ENCODE assay signal across 9 cellular contexts in genomic region chr2:101188683-101189405, GRCh38. TPM values are rescaled to one million over a fixed set of nuclear protein-coding genes. Genes with fewer than 3 reads are reported as not detected.
DNase-seq lines count a peak whose midpoint lies in the region; ATAC-seq, FAIRE-seq and TF ChIP-seq lines count a peak whose summit lies in the region.
"Had no signal": no experiment of that assay in that cellular context is flagged by ENCODE, and none has a peak within 500 bp of the region (broad histone marks: within the 10 kb centered on the region; RNA-seq: fewer than 3 reads in every experiment).

No MANE protein-coding gene starts in this region.

- H3K4me3 ChIP-seq in Caco-2 (ENCODE audit: low read depth, low read length) (no peak overlapping the region), K562 (no peak overlapping the region), liver (ENCODE audit: low read depth in 1 of 3, low read length in 3 of 3) (no peak overlapping the region)

- no peaks in the 10 kb centered on the region for H4K20me1 ChIP-seq in K562 (replicated peaks; ENCODE audit: control insufficient read depth, insufficient read depth, low read length)

- no peak overlapping the region for H3K9ac ChIP-seq in K562 (ENCODE audit: insufficient read depth in 1 of 2, low read depth in 2 of 2, low read length in 2 of 2)
- H3K9ac ChIP-seq in liver (ENCODE audit: low read depth in 1 of 2, low read length in 2 of 2): no peak overlapping the region

- no peak for TF ChIP-seq POLR2A in K562 (conservative IDR thresholded peaks at IDR 0.05)

- in situ Hi-C loops in K562 (cut with MboI): no loop called here

- no peaks in the 10 kb centered on the region for H3K79me2 ChIP-seq in K562 (ENCODE audit: control insufficient read depth, insufficient read depth, low read length)

- no peak overlapping the region for H3K4me2 ChIP-seq in K562 (ENCODE audit: insufficient read depth, low read length)

- no peak overlapping the region for H3K4me3 Mint-ChIP-seq in Caco-2 (ENCODE audit: unreplicated experiment)
- no peak overlapping the region for H3K4me3 Mint-ChIP-seq in CD4-positive, alpha-beta T cell
- H3K4me3 Mint-ChIP-seq: natural killer cell treated with Interleukin-12 subunit alpha and Interleukin-12 subunit beta and Interleukin-15 and Interleukin-18, amount 100 ng/mL, for 72 hours had no signal

- TF ChIP-seq CTCF in Caco-2 (IDR thresholded peaks at IDR 0.05; ENCODE audit: insufficient read depth in 1 of 2, low read depth in 1 of 2, low read length in 1 of 2, severe bottlenecking in 1 of 2, unreplicated experiment in 1 of 2) (peak; percentile 50), K562 (IDR thresholded peaks at IDR 0.05 in 2 of 3, conservative IDR thresholded peaks at IDR 0.05 in 1 of 3; ENCODE audit: insufficient read depth in 2 of 3, low read depth in 1 of 3, low read length in 3 of 3) (peak; percentile 42 to 66 (median 42); a peak in 5 of 6 replicates), liver (IDR thresholded peaks at IDR 0.05; ENCODE audit: low read depth, low read length, missing input control) (peak; percentile 51)
- no peak for TF ChIP-seq CTCF in CD4-positive, alpha-beta T cell (IDR thresholded peaks at IDR 0.05)

- FAIRE-seq in K562 (lab: Jason Lieb, UNC): peak; percentile 48

- H3K27me3 ChIP-seq in Caco-2 (replicated peaks; ENCODE audit: control insufficient read depth, insufficient read depth, low read length) (no peaks in the 10 kb centered on the region), K562 (ENCODE audit: control insufficient read depth in 2 of 2, insufficient read depth in 2 of 2, low read length in 2 of 2) (peaks cover 6 to 8% of the 10 kb centered on the region in 2 experiments; a peak in 3 of 5 replicates), liver (ENCODE audit: control insufficient read depth in 4 of 4, insufficient read depth in 4 of 4, low read length in 3 of 4) (no peaks in the 10 kb centered on the region)
- H3K27me3 ChIP-seq in CD4-positive, alpha-beta T cell (ENCODE audit: control insufficient read depth, insufficient read depth, low read length): no peaks in the 10 kb centered on the region

- H2AFZ ChIP-seq in K562 (ENCODE audit: low read depth, low read length): no peak overlapping the region

- peaks cover 10% of the 10 kb centered on the region; the same call in 1 of the 2 replicates for H3K9me3 ChIP-seq in Caco-2
- H3K9me3 ChIP-seq in K562 (replicated peaks; ENCODE audit: control insufficient read depth, insufficient read depth, low read depth, low read length): peaks cover 2% of the 10 kb centered on the region
- no peaks in the 10 kb centered on the region for H3K9me3 ChIP-seq in liver (ENCODE audit: control insufficient read depth in 4 of 4, low read length in 3 of 4)
- peaks cover 5% of the 10 kb centered on the region for H3K9me3 ChIP-seq in CD4-positive, alpha-beta T cell (ENCODE audit: control insufficient read depth, low read length)

- H3K36me3 ChIP-seq in Caco-2 (ENCODE audit: control insufficient read depth, insufficient read depth, low read length): no peaks in the 10 kb centered on the region
- no peaks in the 10 kb centered on the region for H3K36me3 ChIP-seq in K562 (ENCODE audit: control insufficient read depth, insufficient read depth, low read length)
- H3K36me3 ChIP-seq in liver (ENCODE audit: control insufficient read depth in 4 of 4, insufficient read depth in 3 of 4, low read depth in 1 of 4, low read length in 3 of 4): no peaks in the 10 kb centered on the region

- H3K4me1 ChIP-seq in Caco-2 (no peaks in the 10 kb centered on the region), K562 (replicated peaks in 1 of 2; ENCODE audit: control insufficient read depth in 2 of 2, insufficient read depth in 2 of 2, low read length in 2 of 2) (peaks cover 0 to 3% of the 10 kb centered on the region in 2 experiments; a peak in 1 of 5 replicates), liver (ENCODE audit: control insufficient read depth in 4 of 4, insufficient read depth in 4 of 4, low read length in 3 of 4) (no peaks in the 10 kb centered on the region)

- H3K27ac Mint-ChIP-seq in Caco-2 (ENCODE audit: unreplicated experiment): no peak overlapping the region
- H3K27ac Mint-ChIP-seq in CD4-positive, alpha-beta T cell: no peak overlapping the region
- H3K27ac Mint-ChIP-seq: natural killer cell treated with Interleukin-12 subunit alpha and Interleukin-12 subunit beta and Interleukin-15 and Interleukin-18, amount 100 ng/mL, for 72 hours had no signal

- peak; percentile 45 to 52 for DNase-seq in Caco-2
- DNase-seq in HT-29 (ENCODE audit: low spot score): peak; percentile 75
- peak; percentile 39 to 59 (median 48) for DNase-seq in K562 (ENCODE audit: extremely low read depth in 1 of 4, low spot score in 3 of 4)
- no peak for DNase-seq in CD4-positive, alpha-beta T cell

- no peaks in the 10 kb centered on the region for H3K9me3 Mint-ChIP-seq in Caco-2 (ENCODE audit: unreplicated experiment)
- H3K9me3 Mint-ChIP-seq in CD4-positive, alpha-beta T cell: no peaks in the 10 kb centered on the region
- H3K9me3 Mint-ChIP-seq: natural killer cell treated with Interleukin-12 subunit alpha and Interleukin-12 subunit beta and Interleukin-15 and Interleukin-18, amount 100 ng/mL, for 72 hours had no signal

- peaks cover 12% of the 10 kb centered on the region for H3K4me1 Mint-ChIP-seq in Caco-2 (ENCODE audit: low read depth, unreplicated experiment)
- no peaks in the 10 kb centered on the region for H3K4me1 Mint-ChIP-seq in CD4-positive, alpha-beta T cell (ENCODE audit: low read depth)

- H3K27me3 Mint-ChIP-seq in Caco-2 (ENCODE audit: insufficient read depth, unreplicated experiment): no peaks in the 10 kb centered on the region
- H3K27me3 Mint-ChIP-seq in CD4-positive, alpha-beta T cell: no peaks in the 10 kb centered on the region

- intact Hi-C loops in Caco-2 (cut with micrococcal nuclease; ENCODE audit: unreplicated experiment): no loop called here
- intact Hi-C loops in K562 (cut with micrococcal nuclease): no loop called here
- intact Hi-C loops in CD4-positive, alpha-beta T cell (cut with DNase I, micrococcal nuclease): no loop called here

- no peaks in the 10 kb centered on the region for H3K9me1 ChIP-seq in K562 (ENCODE audit: control insufficient read depth, insufficient read depth, low read length)

- 1% methylated on average over 5 of the region's 5 CpGs for WGBS in K562 (ENCODE audit: insufficient coverage, low coverage, missing lambda C conversion rate)
- 66% methylated on average over 5 of the region's 5 CpGs for WGBS in liver

- CTCF ChIA-PET in Caco-2 (lab: Charles Lee) (interaction anchor here (0.6 to 1.6 kb wide), 8 partner anchors 9 to 176 kb away, joined by 3 to 7 read pairs (median 4); partner anchors contain the start of gene TBC1D8), K562 (lab: Yijun Ruan, JAX; ENCODE audit: low intra/inter-chr PET ratio) (no interaction called here)
- CTCF ChIA-PET in CD4-positive, alpha-beta T cell (lab: Charles Lee): no interaction called here

- BruUV-seq in Caco-2 (replicated peaks; lab: Mats Ljungman, UMichigan) (no TSS peak), K562 (replicated peaks; lab: Mats Ljungman, UMichigan) (no TSS peak)

- H3K36me3 Mint-ChIP-seq in Caco-2 (ENCODE audit: insufficient read depth, unreplicated experiment): no peaks in the 10 kb centered on the region
- no peaks in the 10 kb centered on the region for H3K36me3 Mint-ChIP-seq in CD4-positive, alpha-beta T cell (ENCODE audit: low read depth)
- H3K36me3 Mint-ChIP-seq: natural killer cell treated with Interleukin-12 subunit alpha and Interleukin-12 subunit beta and Interleukin-15 and Interleukin-18, amount 100 ng/mL, for 72 hours had no signal

- TF ChIP-seq EP300 in K562 (IDR thresholded peaks at IDR 0.05; ENCODE audit: low read length): no peak

- POLR2A ChIA-PET in Caco-2 (lab: Charles Lee) (no interaction called here), K562 (lab: Yijun Ruan, JAX) (interaction anchor here (0.9 kb wide), 1 partner anchor 14 kb away, joined by 3 read pairs; no protein-coding TSS in a partner anchor)
- POLR2A ChIA-PET in CD4-positive, alpha-beta T cell (lab: Charles Lee): no interaction called here

- ATAC-seq in K562 (peak; percentile 88), HG03571 (IDR thresholded peaks at IDR 0.05; ENCODE audit: unreplicated experiment) (no peak), GM18909 (IDR thresholded peaks at IDR 0.05; ENCODE audit: poor library complexity, unreplicated experiment) (no peak), HG03342 (IDR thresholded peaks at IDR 0.05; ENCODE audit: unreplicated experiment) (no peak)
- ATAC-seq in CD4-positive, alpha-beta T cell (ENCODE audit: poor library complexity): no peak
- ATAC-seq: natural killer cell treated with Interleukin-12 subunit alpha and Interleukin-12 subunit beta and Interleukin-15 and Interleukin-18, amount 100 ng/mL, for 72 hours had no signal

- H3K27ac ChIP-seq in K562 (ENCODE audit: extremely low read depth, low read depth, low read length) (no peak overlapping the region), liver (ENCODE audit: low read depth in 1 of 2, low read length in 2 of 2) (no peak overlapping the region)
- no peak overlapping the region for H3K27ac ChIP-seq in CD4-positive, alpha-beta T cell (ENCODE audit: low read depth, low read length)

- TF ChIP-seq RAD21 in K562 (CRISPR knock-in tag; conservative IDR thresholded peaks at IDR 0.05 in 1 of 2, IDR thresholded peaks at IDR 0.05 in 1 of 2): peak in 1 of 2 experiments; percentile 25; a peak in 1 of 4 replicates
- TF ChIP-seq RAD21 in liver (IDR thresholded peaks at IDR 0.05): peak; percentile 59 to 75

RNA-seq across cellular contexts. Expression of gene TBC1D8, which starts 37.7 kb away (rescaled TPM):
- 29.3 and 29.5 TPM in 2 replicates for total RNA-seq in Caco-2 (2022)
- 30.3 and 33.4 TPM in 2 replicates for total RNA-seq in HT-29 (2014; rRNA removed; shearing (Covaris generic))
- total RNA-seq in K562 (2011; cell fraction: chromatin; rRNA removed; ENCODE audit: low replicate concordance): 7.0 and 9.7 TPM in 2 replicates
- 3.2 and 5.1 TPM in 2 replicates for total RNA-seq in K562 (2011; cell fraction: nucleolus; rRNA removed)
- 4.7 and 5.7 TPM in 2 replicates for total RNA-seq in K562 (2011; cell fraction: nucleoplasm; rRNA removed)
- 0.91 and 1.7 TPM in 2 replicates for total RNA-seq in K562 (2014; rRNA removed)
- 0.80 and 1.3 TPM in 2 replicates for total RNA-seq in K562 (2014; rRNA removed; fragmentation: Illumina TruSeq; extraction: Trizol)
- 0.36 and 0.64 TPM in 2 replicates for total RNA-seq in K562 (2015; rRNA removed; fragmentation: Illumina TruSeq; extraction: Trizol)
- 1.3 and 1.4 TPM in 2 replicates for total RNA-seq in K562 (2021)
- 0.82 and 1.4 TPM in 2 replicates for polyA plus RNA-seq in K562 (2011; rRNA removed)
- polyA plus RNA-seq in K562 (2011; cell fraction: cytosol; rRNA removed): 0.60 and 0.72 TPM in 2 replicates
- 4.6 and 5.6 TPM in 2 replicates for polyA plus RNA-seq in K562 (2011; cell fraction: nucleus; rRNA removed)
- 1.0 and 11.3 TPM in 2 replicates for polyA plus RNA-seq in K562 (2012)
- polyA plus RNA-seq in K562 (2014; fragmentation: Illumina TruSeq; extraction: Trizol): 0.82 and 0.94 TPM in 2 replicates
- under 1 TPM; 0.41 to 0.70 TPM for polyA plus RNA-seq in K562 (2014; fragmentation: Nextera tagmentation; extraction: Ambion mirVana)
- 1.2 and 1.3 TPM in 2 replicates for polyA plus RNA-seq in K562 (2014; rRNA removed)
- 1.6 and 2.9 TPM in 2 replicates for polyA minus RNA-seq in K562 (2011; rRNA and poly(A)+ RNA removed)
- polyA minus RNA-seq in K562 (2011; cell fraction: cytosol; rRNA and poly(A)+ RNA removed): 1.6 TPM in 1 of 2 replicates, not detected in the other
- polyA minus RNA-seq in K562 (2011; cell fraction: nucleus; rRNA and poly(A)+ RNA removed): 2.7 and 4.6 TPM in 2 replicates
- 10 to 100 TPM; 10.4 to 38.6 TPM for total RNA-seq in liver
- 10 to 100 TPM; 13.2 to 13.5 TPM for polyA plus RNA-seq in liver
- 1 to 10 TPM; 1.0 to 1.8 TPM for total RNA-seq in CD4-positive, alpha-beta T cell

Comparison
In these comparisons a context has a peak if more than half of its experiments do, and no peak if none do; other contexts are left out.
1. DNase-seq: peak in Caco-2 (2 of 2), HT-29 (single experiment) and K562 (4 of 4); none in CD4-positive, alpha-beta T cell (0 of 10).